ENCODE assay signal across 2 cellular contexts in genomic region chr22:22932512-22932941, GRCh38.
A peak's percentile ranks its signal among the peaks of the same experiment; 100 is the strongest.
TF ChIP-seq lines count a peak whose summit lies in the region.

No MANE protein-coding gene starts in this region.

TF ChIP-seq in K562, 482 proteins besides CTCF, POLR2A, EP300 and RAD21 (continues in another document):
- TF ChIP-seq ZNF282 (CRISPR knock-in tag; IDR thresholded peaks at IDR 0.05) (no peak), GMEB1 (CRISPR knock-in tag; IDR thresholded peaks at IDR 0.05) (no peak), HMGXB4 (CRISPR knock-in tag; IDR thresholded peaks at IDR 0.05) (0 out of 2 replicates have a peak, but pooled peaks have one; percentile 56), ZNF444 (CRISPR knock-in tag; IDR thresholded peaks at IDR 0.05) (no peak), RCOR1 (IDR thresholded peaks at IDR 0.05; ENCODE audit: borderline replicate concordance in 1 of 2, low read depth in 2 of 2, low read length in 2 of 2) (no peak), CTCFL (IDR thresholded peaks at IDR 0.05; ENCODE audit: borderline replicate concordance, insufficient read depth, low read depth, low read length, poor library complexity, severe bottlenecking) (no peak), CREM (IDR thresholded peaks at IDR 0.05; ENCODE audit: low read depth) (no peak), MCM3 (IDR thresholded peaks at IDR 0.05) (peak; percentile 76; the same call in 1 of the 2 replicates), CBX1 (IDR thresholded peaks at IDR 0.05; ENCODE audit: low read depth) (no peak), RB1 (IDR thresholded peaks at IDR 0.05; ENCODE audit: low read depth) (0 out of 2 replicates have a peak, but pooled peaks have one; percentile 7), ZNF407 (IDR thresholded peaks at IDR 0.05; ENCODE audit: low read depth) (no peak)

TF ChIP-seq in HepG2, 621 proteins besides CTCF, POLR2A, EP300 and RAD21:
- TF ChIP-seq CEBPZ (IDR thresholded peaks at IDR 0.05; ENCODE audit: low read length) (no peak), FOXO4 (CRISPR knock-in tag; conservative IDR thresholded peaks at IDR 0.05) (no peak), STAT5B (CRISPR knock-in tag; IDR thresholded peaks at IDR 0.05) (no peak), MXD4 (CRISPR knock-in tag; IDR thresholded peaks at IDR 0.05) (no peak), SSRP1 (CRISPR knock-in tag; IDR thresholded peaks at IDR 0.05) (no peak), SAP130 (CRISPR knock-in tag; IDR thresholded peaks at IDR 0.05; ENCODE audit: low read depth) (no peak)
TF ChIP-seq in HepG2: peak in this region for 0.
